In the genomic region with DNA sequence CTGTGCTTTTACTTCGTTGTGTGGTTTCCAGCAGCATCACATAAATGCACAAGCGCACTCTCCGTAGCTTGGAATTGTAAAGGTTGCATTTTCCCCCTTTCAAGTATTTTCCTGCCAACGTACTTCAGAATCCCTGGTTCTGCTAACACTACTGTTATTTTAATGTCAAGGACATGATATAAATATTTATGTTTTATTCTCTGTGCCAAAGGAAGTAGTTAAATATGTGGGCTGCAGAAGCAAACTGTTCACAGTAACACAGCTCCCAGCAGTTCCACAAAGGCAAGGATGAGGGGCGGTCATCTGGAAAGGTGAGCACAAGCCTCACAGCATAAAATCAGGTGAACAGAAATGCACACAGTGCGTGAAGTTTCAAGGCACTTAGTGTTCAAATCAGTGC, we compare ENCODE assay signal across 24 cellular contexts.
"Had no signal": no experiment of that assay in that cellular context is flagged by ENCODE, and none has a peak within 500 bp of the region (broad histone marks: within the 10 kb centered on the region; RNA-seq: fewer than 3 reads in every experiment).

No MANE protein-coding gene starts in this region.

- H3K27ac ChIP-seq: neutrophil, pancreas, prostate gland, right lobe of liver, sigmoid colon, stomach, suprapubic skin, testis, tibial nerve, upper lobe of left lung, vagina had no signal

- H3K36me3 ChIP-seq: neutrophil, pancreas, prostate gland, right lobe of liver, sigmoid colon, stomach, suprapubic skin, tibial nerve, upper lobe of left lung, vagina had no signal

- ATAC-seq: naive thymus-derived CD4-positive, alpha-beta T cell; natural killer cell; pancreas; right cardiac atrium; right lobe of liver; stimulated activated effector memory CD8-positive, alpha-beta T cell treated with anti-CD3 and anti-CD28 coated beads, Interleukin-12 subunit alpha, Interleukin-12 subunit beta, amount 100 ng/mL, for 72 hours; stimulated activated naive B cell treated with anti-CD40 and anti-IgM and Interleukin-4, amounts not matched to agents 10 μg/mL and 1 μg/mL and 100 μg/mL, for 72 hours had no signal

- H3K27me3 ChIP-seq: neutrophil, pancreas, right lobe of liver, sigmoid colon, stomach, suprapubic skin, testis, tibial nerve, upper lobe of left lung, vagina had no signal

- H3K4me1 ChIP-seq: pancreas, prostate gland, stomach, suprapubic skin, testis, tibial nerve, vagina had no signal

- DNase-seq: naive thymus-derived CD4-positive, alpha-beta T cell; natural killer cell; nucleus accumbens; pancreas; right cardiac atrium; right lobe of liver; sigmoid colon; small intestine; stimulated activated CD4-positive, alpha-beta T cell treated with anti-CD3 and anti-CD28 coated beads, Interleukin-15, amount 100 ng/mL, for 24 hours; stimulated activated CD4-positive, alpha-beta T cell treated with anti-CD3 and anti-CD28 coated beads, Interleukin-2, amount 100 ng/mL, for 24 hours; stimulated activated CD4-positive, alpha-beta T cell treated with anti-CD3 and anti-CD28 coated beads, Interleukin-2, amount 100 ng/mL, for 48 hours; stimulated activated CD4-positive, alpha-beta T cell treated with anti-CD3 and anti-CD28 coated beads, Interleukin-4, amount 100 ng/mL, for 24 hours; stimulated activated naive B cell treated with anti-CD40 and anti-IgM and Interleukin-4, amounts not matched to agents 10 μg/mL and 1 μg/mL and 100 μg/mL, for 72 hours; stimulated activated naive CD4-positive, alpha-beta T cell treated with Interleukin-2 at 50 U/mL for 16 hours; stomach; testis; trophoblast cell; upper lobe of left lung had no signal

- H3K4me3 ChIP-seq: pancreas, prostate gland, right lobe of liver, sigmoid colon, stomach, suprapubic skin, testis, tibial nerve, upper lobe of left lung, vagina had no signal

- H3K9me3 ChIP-seq: neutrophil, pancreas, prostate gland, right lobe of liver, sigmoid colon, stomach, suprapubic skin, testis, tibial nerve, upper lobe of left lung, vagina had no signal
